29 cellular contexts compared by ENCODE assay signal in genomic region chr1:145922266-145922665, GRCh38. TPM values are rescaled to one million over a fixed set of nuclear protein-coding genes. Genes with fewer than 3 reads are reported as not detected.
DNase-seq lines count a peak whose midpoint lies in the region; ATAC-seq, FAIRE-seq and TF ChIP-seq lines count a peak whose summit lies in the region.
"Had no signal": no experiment of that assay in that cellular context is flagged by ENCODE, and none has a peak within 500 bp of the region (broad histone marks: within the 10 kb centered on the region; RNA-seq: fewer than 3 reads in every experiment).

No MANE protein-coding gene starts in this region.

- H2AFZ ChIP-seq in K562 (ENCODE audit: low read depth, low read length): no peak overlapping the region

- ATAC-seq in K562: no peak
- no peak for ATAC-seq in naive thymus-derived CD4-positive, alpha-beta T cell
- no peak for ATAC-seq in CD8-positive, alpha-beta T cell
- ATAC-seq: naive thymus-derived CD8-positive, alpha-beta T cell had no signal

- H3K27ac Mint-ChIP-seq in naive thymus-derived CD4-positive, alpha-beta T cell: peak overlapping the region in 6 of 9 donors; percentile 31 to 60 (median 42)
- no peak overlapping the region for H3K27ac Mint-ChIP-seq in CD8-positive, alpha-beta T cell
- H3K27ac Mint-ChIP-seq: activated naive CD4-positive, alpha-beta T cell treated with anti-CD3 and anti-CD28 coated beads for 36 hours; activated T-helper 1 cell treated with anti-CD3 and anti-CD28 coated beads, Interleukin-12 subunit alpha, Interleukin-12 subunit beta, Interleukin-2, Interleukin-4 antibody, amounts not matched to agents 30 ng/mL and 10 ng/mL and 1 ng/mL, durations not matched to agents 14 hours and 24 hours and 36 hours; T-helper 2 cell treated with Interferon-gamma antibody and Interleukin-4, amounts not matched to agents 5 μg/mL and 100 μg/mL, for 36 hours had no signal

- H3K9ac ChIP-seq in K562 (ENCODE audit: insufficient read depth in 1 of 2, low read depth in 2 of 2, low read length in 2 of 2): no peak overlapping the region; a peak in 1 of 4 replicates

- intact Hi-C loops in K562 (cut with micrococcal nuclease): no loop called here
- intact Hi-C loops in naive thymus-derived CD4-positive, alpha-beta T cell (cut with micrococcal nuclease): no loop called here
- intact Hi-C loops in CD8-positive, alpha-beta T cell (cut with DNase I, micrococcal nuclease): no loop called here

- H3K4me2 ChIP-seq in K562 (ENCODE audit: insufficient read depth, low read length): no peak overlapping the region

- POLR2A ChIA-PET in HEK293 (lab: Yijun Ruan, JAX): interaction anchor here (1.1 kb wide), 1 partner anchor 42 kb away, joined by 3 read pairs; the partner anchor contains the start of genes ANKRD34A and POLR3GL
- POLR2A ChIA-PET in K562 (lab: Yijun Ruan, JAX): interaction anchor here (0.6 to 1.6 kb wide), 3 partner anchors 19 to 68 kb away, joined by 3 read pairs; no protein-coding TSS in a partner anchor
- POLR2A ChIA-PET in naive thymus-derived CD4-positive, alpha-beta T cell (lab: Charles Lee): interaction anchor here (0.6 to 1.6 kb wide), 4 partner anchors 19 to 42 kb away, joined by 3 to 6 read pairs (median 6); partner anchors contain the start of genes ANKRD34A, LIX1L and POLR3GL
- POLR2A ChIA-PET in CD8-positive, alpha-beta T cell (lab: Charles Lee): interaction anchor here (0.6 to 1.3 kb wide), 2 partner anchors 61 to 115 kb away, joined by 4 read pairs; no protein-coding TSS in a partner anchor

- H3K79me2 ChIP-seq in K562 (ENCODE audit: control insufficient read depth, insufficient read depth, low read length): peaks cover 24% of the 10 kb centered on the region

- H3K27me3 ChIP-seq in K562 (ENCODE audit: control insufficient read depth in 2 of 2, insufficient read depth in 2 of 2, low read length in 2 of 2) (no peaks in the 10 kb centered on the region), HAP-1 (ENCODE audit: low read depth) (no peaks in the 10 kb centered on the region)
- H3K27me3 ChIP-seq in naive thymus-derived CD4-positive, alpha-beta T cell (ENCODE audit: control insufficient read depth in 2 of 2, insufficient read depth in 2 of 2, low read length in 2 of 2): no peaks in the 10 kb centered on the region
- no peaks in the 10 kb centered on the region for H3K27me3 ChIP-seq in CD8-positive, alpha-beta T cell (ENCODE audit: insufficient read depth, low read length)
- H3K27me3 ChIP-seq: esophagus muscularis mucosa, testis had no signal

- H3K4me1 ChIP-seq in HEK293 (ENCODE audit: control insufficient read depth, insufficient read depth, low read length): peaks cover 3% of the 10 kb centered on the region; the same call in 1 of the 2 replicates
- peaks cover 10 to 23% of the 10 kb centered on the region in 2 experiments; a peak in 4 of 5 replicates for H3K4me1 ChIP-seq in K562 (replicated peaks in 1 of 2; ENCODE audit: control insufficient read depth in 2 of 2, insufficient read depth in 2 of 2, low read length in 2 of 2)
- peaks cover 32 to 34% of the 10 kb centered on the region in 2 donors for H3K4me1 ChIP-seq in naive thymus-derived CD4-positive, alpha-beta T cell (ENCODE audit: control insufficient read depth in 2 of 2, insufficient read depth in 2 of 2, low read length in 2 of 2)
- H3K4me1 ChIP-seq in CD8-positive, alpha-beta T cell (ENCODE audit: insufficient read depth, low read length): peaks cover 30% of the 10 kb centered on the region
- peaks cover 13% of the 10 kb centered on the region for H3K4me1 ChIP-seq in HAP-1

- CTCF ChIA-PET in HEK293 (lab: Yijun Ruan, JAX) (interaction anchor here (0.8 to 1.8 kb wide), 2 partner anchors 30 to 223 kb away, joined by 3 to 9 read pairs; no protein-coding TSS in a partner anchor), K562 (lab: Yijun Ruan, JAX; ENCODE audit: low intra/inter-chr PET ratio) (no interaction called here)
- CTCF ChIA-PET in naive thymus-derived CD4-positive, alpha-beta T cell (lab: Charles Lee): interaction anchor here (1.5 to 1.7 kb wide), 2 partner anchors 56 to 77 kb away, joined by 3 to 4 read pairs; partner anchors contain the start of gene NUDT17
- CTCF ChIA-PET in CD8-positive, alpha-beta T cell (lab: Charles Lee): interaction anchor here (1.5 to 2.3 kb wide), 3 partner anchors 12 to 88 kb away, joined by 3 to 6 read pairs (median 5); partner anchors contain the start of gene ITGA10

- H3K36me3 Mint-ChIP-seq in naive thymus-derived CD4-positive, alpha-beta T cell: peaks cover 0 to 11% (median 3%) of the 10 kb centered on the region in 5 donors
- peaks cover 24% of the 10 kb centered on the region for H3K36me3 Mint-ChIP-seq in CD8-positive, alpha-beta T cell

- H3K36me3 ChIP-seq in HEK293 (ENCODE audit: control insufficient read depth in 2 of 2, insufficient read depth in 1 of 2, low read length in 2 of 2) (peaks cover 0 to 44% of the 10 kb centered on the region in 2 experiments; a peak in 2 of 3 replicates), K562 (ENCODE audit: control insufficient read depth, insufficient read depth, low read length) (peaks cover 27% of the 10 kb centered on the region), HAP-1 (replicated peaks) (peaks cover 20% of the 10 kb centered on the region)
- peaks cover 5 to 7% (median 6%) of the 10 kb centered on the region in 3 experiments for H3K36me3 ChIP-seq in naive thymus-derived CD4-positive, alpha-beta T cell (ENCODE audit: control insufficient read depth in 2 of 3, insufficient read depth in 3 of 3, low read length in 3 of 3)
- H3K36me3 ChIP-seq in CD8-positive, alpha-beta T cell (ENCODE audit: insufficient read depth, low read length): peaks cover 9% of the 10 kb centered on the region

- no peak for TF ChIP-seq EP300 in K562 (IDR thresholded peaks at IDR 0.05; ENCODE audit: low read length)

- peaks cover 25 to 45% (median 39%) of the 10 kb centered on the region in 7 donors for H3K4me1 Mint-ChIP-seq in naive thymus-derived CD4-positive, alpha-beta T cell
- H3K4me1 Mint-ChIP-seq in CD8-positive, alpha-beta T cell (ENCODE audit: low read depth): peaks cover 31% of the 10 kb centered on the region

- DNase-seq in SIG-M5 treated with dmso at 0.1 percent for 504 hours (lab: John Stamatoyannopoulos, UW; ENCODE audit: unreplicated experiment) (peak; percentile 36), SIG-M5 (lab: John Stamatoyannopoulos, UW) (no peak), K562 (ENCODE audit: extremely low read depth in 1 of 4, low spot score in 3 of 4) (no peak), HAP-1 (ENCODE audit: low spot score in 2 of 2) (no peak), kidney glomerular epithelial cell (lab: John Stamatoyannopoulos, UW) (no peak)
- no peak for DNase-seq in naive thymus-derived CD4-positive, alpha-beta T cell
- no peak for DNase-seq in CD8-positive, alpha-beta T cell
- DNase-seq: activated CD4-positive, alpha-beta T cell treated with anti-CD3 and anti-CD28 coated beads for 4 hours; activated naive CD4-positive, alpha-beta T cell treated with anti-CD3 and anti-CD28 coated beads for 36 hours; anterior cingulate cortex; CD4-positive, alpha-beta memory T cell; DMS 273 treated with DMSO at 0.1 percent for 48 hours; midbrain; naive thymus-derived CD8-positive, alpha-beta T cell; NCI-H146; OCI-M1; stimulated activated naive CD4-positive, alpha-beta T cell; testis had no signal

- 0 out of 2 replicates have a peak, but pooled peaks cover 3% of the 10 kb centered on the region for H4K20me1 ChIP-seq in K562 (replicated peaks; ENCODE audit: control insufficient read depth, insufficient read depth, low read length)

- no peaks in the 10 kb centered on the region for H3K27me3 Mint-ChIP-seq in naive thymus-derived CD4-positive, alpha-beta T cell
- no peaks in the 10 kb centered on the region for H3K27me3 Mint-ChIP-seq in CD8-positive, alpha-beta T cell (ENCODE audit: low read depth)
- H3K27me3 Mint-ChIP-seq: CD4-positive, alpha-beta memory T cell; naive thymus-derived CD8-positive, alpha-beta T cell had no signal

- 91% methylated on average over 2 of the region's 2 CpGs for WGBS in K562 (ENCODE audit: insufficient coverage, low coverage, missing lambda C conversion rate)

- BruUV-seq in K562 (replicated peaks; lab: Mats Ljungman, UMichigan): no TSS peak

- FAIRE-seq in K562 (lab: Jason Lieb, UNC): no peak
- FAIRE-seq: bronchial epithelial cell, H54, keratinocyte had no signal

- H3K9me3 ChIP-seq in HEK293 (ENCODE audit: control insufficient read depth, insufficient read depth, low read depth, low read length): no peaks in the 10 kb centered on the region
- no peaks in the 10 kb centered on the region for H3K9me3 ChIP-seq in K562 (replicated peaks; ENCODE audit: control insufficient read depth, insufficient read depth, low read depth, low read length)
- H3K9me3 ChIP-seq in naive thymus-derived CD4-positive, alpha-beta T cell (ENCODE audit: control insufficient read depth in 2 of 3, low read length in 3 of 3): no peaks in the 10 kb centered on the region
- H3K9me3 ChIP-seq in CD8-positive, alpha-beta T cell (ENCODE audit: low read length): no peaks in the 10 kb centered on the region
- no peaks in the 10 kb centered on the region for H3K9me3 ChIP-seq in HAP-1
- H3K9me3 ChIP-seq: esophagus muscularis mucosa, testis had no signal

- TF ChIP-seq CTCF in HEK293 (tag by site-specific recombination; IDR thresholded peaks at IDR 0.05): no peak
- TF ChIP-seq CTCF in K562 (IDR thresholded peaks at IDR 0.05 in 2 of 3, conservative IDR thresholded peaks at IDR 0.05 in 1 of 3; ENCODE audit: insufficient read depth in 2 of 3, low read depth in 1 of 3, low read length in 3 of 3): no peak
- TF ChIP-seq CTCF in CD8-positive, alpha-beta T cell (IDR thresholded peaks at IDR 0.05): no peak

- no peak for TF ChIP-seq RAD21 in K562 (CRISPR knock-in tag; conservative IDR thresholded peaks at IDR 0.05 in 1 of 2, IDR thresholded peaks at IDR 0.05 in 1 of 2)

- no peaks in the 10 kb centered on the region for H3K9me3 Mint-ChIP-seq in naive thymus-derived CD4-positive, alpha-beta T cell
- H3K9me3 Mint-ChIP-seq in CD8-positive, alpha-beta T cell: no peaks in the 10 kb centered on the region
- H3K9me3 Mint-ChIP-seq: activated naive CD4-positive, alpha-beta T cell treated with anti-CD3 and anti-CD28 coated beads for 36 hours; activated T-helper 1 cell treated with anti-CD3 and anti-CD28 coated beads, Interleukin-12 subunit alpha, Interleukin-12 subunit beta, Interleukin-2, Interleukin-4 antibody, amounts not matched to agents 30 ng/mL and 10 ng/mL and 1 ng/mL, durations not matched to agents 14 hours and 24 hours and 36 hours; CD4-positive, alpha-beta memory T cell; naive thymus-derived CD8-positive, alpha-beta T cell; T-helper 2 cell treated with Interferon-gamma antibody and Interleukin-4, amounts not matched to agents 5 μg/mL and 100 μg/mL, for 36 hours had no signal

- H3K4me3 ChIP-seq in HEK293 (ENCODE audit: low read depth, low read length): no peak overlapping the region
- H3K4me3 ChIP-seq in K562: no peak overlapping the region
- no peak overlapping the region for H3K4me3 ChIP-seq in naive thymus-derived CD4-positive, alpha-beta T cell (ENCODE audit: low read length)
- H3K4me3 ChIP-seq in CD8-positive, alpha-beta T cell (ENCODE audit: low read depth, low read length): no peak overlapping the region
- no peak overlapping the region for H3K4me3 ChIP-seq in HAP-1
- H3K4me3 ChIP-seq: coronary artery, esophagus muscularis mucosa, testis had no signal

- H3K27ac ChIP-seq in HEK293 (ENCODE audit: extremely low read depth, low read depth, low read length) (no peak overlapping the region), K562 (ENCODE audit: extremely low read depth, low read depth, low read length) (no peak overlapping the region)
- no peak overlapping the region for H3K27ac ChIP-seq in naive thymus-derived CD4-positive, alpha-beta T cell (ENCODE audit: low read depth, low read length)
- no peak overlapping the region for H3K27ac ChIP-seq in CD8-positive, alpha-beta T cell (ENCODE audit: low read depth, low read length)
- H3K27ac ChIP-seq: coronary artery, esophagus muscularis mucosa, testis had no signal

- H3K4me3 Mint-ChIP-seq in naive thymus-derived CD4-positive, alpha-beta T cell: no peak overlapping the region
- H3K4me3 Mint-ChIP-seq in CD8-positive, alpha-beta T cell: no peak overlapping the region
- H3K4me3 Mint-ChIP-seq: activated naive CD4-positive, alpha-beta T cell treated with anti-CD3 and anti-CD28 coated beads for 36 hours; activated T-helper 1 cell treated with anti-CD3 and anti-CD28 coated beads, Interleukin-12 subunit alpha, Interleukin-12 subunit beta, Interleukin-2, Interleukin-4 antibody, amounts not matched to agents 30 ng/mL and 10 ng/mL and 1 ng/mL, durations not matched to agents 14 hours and 24 hours and 36 hours; CD4-positive, alpha-beta memory T cell; naive thymus-derived CD8-positive, alpha-beta T cell; T-helper 2 cell treated with Interferon-gamma antibody and Interleukin-4, amounts not matched to agents 5 μg/mL and 100 μg/mL, for 36 hours had no signal

- in situ Hi-C loops in K562 (cut with MboI) (no loop called here), HAP-1 (cut with MboI; ENCODE audit: low sequenced_read_pairs) (no loop called here)

- TF ChIP-seq POLR2A in K562 (conservative IDR thresholded peaks at IDR 0.05): no peak

- H3K9me1 ChIP-seq in K562 (ENCODE audit: control insufficient read depth, insufficient read depth, low read length): no peaks in the 10 kb centered on the region

RNA-seq across cellular contexts. Expression of gene PEX11B, which starts 3.7 kb away (rescaled TPM):
- total RNA-seq in K562 (2011; cell fraction: chromatin; rRNA removed; ENCODE audit: low replicate concordance): 12.2 and 19.4 TPM in 2 replicates
- total RNA-seq in K562 (2011; cell fraction: nucleolus; rRNA removed): 6.8 and 8.4 TPM in 2 replicates
- 14.8 and 21.1 TPM in 2 replicates for total RNA-seq in K562 (2011; cell fraction: nucleoplasm; rRNA removed)
- total RNA-seq in K562 (2014; rRNA removed) (13.2 and 18.8 TPM in 2 replicates), K562 (2014; rRNA removed; fragmentation: Illumina TruSeq; extraction: Trizol) (16.9 and 18.1 TPM in 2 replicates), K562 (2015; rRNA removed; fragmentation: Illumina TruSeq; extraction: Trizol) (18.5 and 18.6 TPM in 2 replicates), K562 (2021) (18.9 and 21.2 TPM in 2 replicates)
- polyA plus RNA-seq in K562 (2011; rRNA removed) (60.0 and 60.3 TPM in 2 replicates), K562 (2014; fragmentation: Illumina TruSeq; extraction: Trizol) (24.6 and 26.3 TPM in 2 replicates), K562 (2014; fragmentation: Nextera tagmentation; extraction: Ambion mirVana) (10 to 100 TPM; 42.3 to 52.7 TPM), K562 (2014; rRNA removed) (21.7 and 23.4 TPM in 2 replicates)
- 22.5 and 45.5 TPM in 2 replicates for polyA plus RNA-seq in K562 (2011; cell fraction: cytosol; rRNA removed)
- 18.3 and 30.9 TPM in 2 replicates for polyA plus RNA-seq in K562 (2011; cell fraction: nucleus; rRNA removed)
- polyA plus RNA-seq in K562 (2012): 26.1 and 28.8 TPM in 2 replicates
- 18.8 and 21.3 TPM in 2 replicates for polyA minus RNA-seq in K562 (2011; rRNA and poly(A)+ RNA removed)
- 10.7 and 11.7 TPM in 2 replicates for polyA minus RNA-seq in K562 (2011; cell fraction: cytosol; rRNA and poly(A)+ RNA removed)
- 5.0 and 6.7 TPM in 2 replicates for polyA minus RNA-seq in K562 (2011; cell fraction: nucleus; rRNA and poly(A)+ RNA removed)
- 10 to 100 TPM; 16.4 to 40.4 (median 37.7) TPM for total RNA-seq in naive thymus-derived CD4-positive, alpha-beta T cell
- 10 to 100 TPM; 39.9 to 57.1 TPM for polyA plus RNA-seq in naive thymus-derived CD4-positive, alpha-beta T cell
- 10 to 100 TPM; 11.8 TPM for total RNA-seq in CD8-positive, alpha-beta T cell

RNA-seq across cellular contexts. Expression of gene RBM8A, which starts 5.0 kb away (rescaled TPM):
- total RNA-seq in K562 (2011; cell fraction: chromatin; rRNA removed; ENCODE audit: low replicate concordance): 63.9 and 101 TPM in 2 replicates
- 34.0 and 44.1 TPM in 2 replicates for total RNA-seq in K562 (2011; cell fraction: nucleolus; rRNA removed)
- 61.8 and 68.6 TPM in 2 replicates for total RNA-seq in K562 (2011; cell fraction: nucleoplasm; rRNA removed)
- 235 and 257 TPM in 2 replicates for total RNA-seq in K562 (2014; rRNA removed)
- total RNA-seq in K562 (2014; rRNA removed; fragmentation: Illumina TruSeq; extraction: Trizol): 228 and 266 TPM in 2 replicates
- 283 and 291 TPM in 2 replicates for total RNA-seq in K562 (2015; rRNA removed; fragmentation: Illumina TruSeq; extraction: Trizol)
- 206 and 215 TPM in 2 replicates for total RNA-seq in K562 (2021)
- 152 and 225 TPM in 2 replicates for polyA plus RNA-seq in K562 (2011; rRNA removed)
- 67.1 and 160 TPM in 2 replicates for polyA plus RNA-seq in K562 (2011; cell fraction: cytosol; rRNA removed)
- 67.1 and 106 TPM in 2 replicates for polyA plus RNA-seq in K562 (2011; cell fraction: nucleus; rRNA removed)
- 172 and 328 TPM in 2 replicates for polyA plus RNA-seq in K562 (2012)
- polyA plus RNA-seq in K562 (2014; fragmentation: Illumina TruSeq; extraction: Trizol): 240 and 324 TPM in 2 replicates
- 1,000 to 10,000 TPM in 1 of 2 experiments, 100 to 1,000 TPM in 1; 763 to 1,035 TPM for polyA plus RNA-seq in K562 (2014; fragmentation: Nextera tagmentation; extraction: Ambion mirVana)
- 301 and 311 TPM in 2 replicates for polyA plus RNA-seq in K562 (2014; rRNA removed)
- 126 and 166 TPM in 2 replicates for polyA minus RNA-seq in K562 (2011; rRNA and poly(A)+ RNA removed)
- polyA minus RNA-seq in K562 (2011; cell fraction: cytosol; rRNA and poly(A)+ RNA removed): 31.0 and 43.5 TPM in 2 replicates
- polyA minus RNA-seq in K562 (2011; cell fraction: nucleus; rRNA and poly(A)+ RNA removed): 26.1 and 42.1 TPM in 2 replicates
- 100 to 1,000 TPM; 115 to 182 (median 120) TPM for total RNA-seq in naive thymus-derived CD4-positive, alpha-beta T cell
- 100 to 1,000 TPM; 152 to 156 TPM for polyA plus RNA-seq in naive thymus-derived CD4-positive, alpha-beta T cell
- 100 to 1,000 TPM; 180 to 187 TPM for total RNA-seq in CD8-positive, alpha-beta T cell

RNA-seq across cellular contexts. Expression of gene ITGA10, which starts 12.4 kb away (rescaled TPM):
- total RNA-seq in K562 (2011; cell fraction: chromatin; rRNA removed; ENCODE audit: low replicate concordance): 0.25 and 1.3 TPM in 2 replicates
- total RNA-seq in K562 (2011; cell fraction: nucleolus; rRNA removed): 0.39 and 0.83 TPM in 2 replicates
- 0.59 and 0.99 TPM in 2 replicates for total RNA-seq in K562 (2011; cell fraction: nucleoplasm; rRNA removed)
- 0.05 TPM in 1 of 2 replicates, not detected in the other for total RNA-seq in K562 (2014; rRNA removed)
- total RNA-seq in K562 (2014; rRNA removed; fragmentation: Illumina TruSeq; extraction: Trizol): 0.11 and 0.35 TPM in 2 replicates
- total RNA-seq in K562 (2015; rRNA removed; fragmentation: Illumina TruSeq; extraction: Trizol): 0.08 and 0.14 TPM in 2 replicates
- total RNA-seq in K562 (2021): 0.09 and 0.20 TPM in 2 replicates
- polyA plus RNA-seq in K562 (2011; rRNA removed): 0.14 and 0.26 TPM in 2 replicates
- polyA plus RNA-seq in K562 (2011; cell fraction: cytosol; rRNA removed): 0.04 and 0.09 TPM in 2 replicates
- 0.60 and 0.87 TPM in 2 replicates for polyA plus RNA-seq in K562 (2011; cell fraction: nucleus; rRNA removed)
- polyA plus RNA-seq in K562 (2012): 0.14 and 0.21 TPM in 2 replicates
- polyA plus RNA-seq in K562 (2014; fragmentation: Illumina TruSeq; extraction: Trizol): 0.06 and 0.09 TPM in 2 replicates
- polyA plus RNA-seq in K562 (2014; fragmentation: Nextera tagmentation; extraction: Ambion mirVana): under 1 TPM; 0.08 TPM
- 0.01 and 0.65 TPM in 2 replicates for polyA plus RNA-seq in K562 (2014; rRNA removed)
- 0.06 TPM in 1 of 2 replicates, not detected in the other for polyA minus RNA-seq in K562 (2011; rRNA and poly(A)+ RNA removed)
- not detected in 2 replicates for polyA minus RNA-seq in K562 (2011; cell fraction: cytosol; rRNA and poly(A)+ RNA removed)
- 0.13 TPM in 1 of 2 replicates, not detected in the other for polyA minus RNA-seq in K562 (2011; cell fraction: nucleus; rRNA and poly(A)+ RNA removed)
- total RNA-seq in naive thymus-derived CD4-positive, alpha-beta T cell: 1 to 10 TPM; 1.2 to 4.8 (median 2.6) TPM
- under 1 TPM in 1 of 2 donors, not detected in 1; 0.20 TPM for polyA plus RNA-seq in naive thymus-derived CD4-positive, alpha-beta T cell
- 1 to 10 TPM in 1 of 2 experiments, under 1 TPM in 1; 0.53 to 1.1 TPM for total RNA-seq in CD8-positive, alpha-beta T cell
- polyA plus RNA-seq: naive thymus-derived CD8-positive, alpha-beta T cell had no signal

RNA-seq across cellular contexts. Expression of gene LIX1L, which starts 35.6 kb away (rescaled TPM):
- total RNA-seq in K562 (2011; cell fraction: chromatin; rRNA removed; ENCODE audit: low replicate concordance): 5.2 and 6.2 TPM in 2 replicates
- 4.7 and 4.8 TPM in 2 replicates for total RNA-seq in K562 (2011; cell fraction: nucleolus; rRNA removed)
- 8.9 and 14.7 TPM in 2 replicates for total RNA-seq in K562 (2011; cell fraction: nucleoplasm; rRNA removed)
- total RNA-seq in K562 (2014; rRNA removed): 7.4 and 10.7 TPM in 2 replicates
- total RNA-seq in K562 (2014; rRNA removed; fragmentation: Illumina TruSeq; extraction: Trizol): 10.0 and 11.0 TPM in 2 replicates
- total RNA-seq in K562 (2015; rRNA removed; fragmentation: Illumina TruSeq; extraction: Trizol): 11.7 and 12.9 TPM in 2 replicates
- total RNA-seq in K562 (2021): 15.7 and 16.4 TPM in 2 replicates
- 20.6 and 26.5 TPM in 2 replicates for polyA plus RNA-seq in K562 (2011; rRNA removed)
- 23.9 and 30.3 TPM in 2 replicates for polyA plus RNA-seq in K562 (2011; cell fraction: cytosol; rRNA removed)
- polyA plus RNA-seq in K562 (2011; cell fraction: nucleus; rRNA removed): 5.3 and 5.5 TPM in 2 replicates
- 4.7 and 8.4 TPM in 2 replicates for polyA plus RNA-seq in K562 (2012)
- polyA plus RNA-seq in K562 (2014; fragmentation: Illumina TruSeq; extraction: Trizol): 10.5 and 12.5 TPM in 2 replicates
- polyA plus RNA-seq in K562 (2014; fragmentation: Nextera tagmentation; extraction: Ambion mirVana): 1 to 10 TPM; 4.6 to 9.2 TPM
- 13.5 and 16.1 TPM in 2 replicates for polyA plus RNA-seq in K562 (2014; rRNA removed)
- polyA minus RNA-seq in K562 (2011; rRNA and poly(A)+ RNA removed): 17.0 and 21.0 TPM in 2 replicates
- polyA minus RNA-seq in K562 (2011; cell fraction: cytosol; rRNA and poly(A)+ RNA removed): 11.1 and 12.0 TPM in 2 replicates
- polyA minus RNA-seq in K562 (2011; cell fraction: nucleus; rRNA and poly(A)+ RNA removed): 1.8 and 3.0 TPM in 2 replicates
- 10 to 100 TPM; 31.6 to 59.2 (median 47.6) TPM for total RNA-seq in naive thymus-derived CD4-positive, alpha-beta T cell
- 10 to 100 TPM; 29.3 to 32.1 TPM for polyA plus RNA-seq in naive thymus-derived CD4-positive, alpha-beta T cell
- 10 to 100 TPM; 14.7 to 16.4 TPM for total RNA-seq in CD8-positive, alpha-beta T cell

RNA-seq across cellular contexts. Expression of gene ANKRD35, which starts 36.6 kb away (rescaled TPM):
- not detected in 2 replicates for total RNA-seq in K562 (2011; cell fraction: chromatin; rRNA removed; ENCODE audit: low replicate concordance)
- not detected in 2 replicates for total RNA-seq in K562 (2011; cell fraction: nucleolus; rRNA removed)
- not detected in 2 replicates for total RNA-seq in K562 (2011; cell fraction: nucleoplasm; rRNA removed)
- 0.12 and 0.14 TPM in 2 replicates for total RNA-seq in K562 (2014; rRNA removed)
- total RNA-seq in K562 (2014; rRNA removed; fragmentation: Illumina TruSeq; extraction: Trizol): 0.07 TPM in 1 of 2 replicates, not detected in the other
- 0.08 TPM in 1 of 2 replicates, not detected in the other for total RNA-seq in K562 (2015; rRNA removed; fragmentation: Illumina TruSeq; extraction: Trizol)
- total RNA-seq in K562 (2021): 0.07 TPM in 1 of 2 replicates, not detected in the other
- not detected in 2 replicates for polyA plus RNA-seq in K562 (2011; rRNA removed)
- 0.04 TPM in 1 of 2 replicates, not detected in the other for polyA plus RNA-seq in K562 (2011; cell fraction: cytosol; rRNA removed)
- 0.04 TPM in 1 of 2 replicates, not detected in the other for polyA plus RNA-seq in K562 (2011; cell fraction: nucleus; rRNA removed)
- 0.07 and 0.08 TPM in 2 replicates for polyA plus RNA-seq in K562 (2012)
- polyA plus RNA-seq in K562 (2014; fragmentation: Illumina TruSeq; extraction: Trizol): 0.07 TPM in 1 of 2 replicates, not detected in the other
- not detected for polyA plus RNA-seq in K562 (2014; fragmentation: Nextera tagmentation; extraction: Ambion mirVana)
- 0.07 TPM in 1 of 2 replicates, not detected in the other for polyA plus RNA-seq in K562 (2014; rRNA removed)
- polyA minus RNA-seq in K562 (2011; rRNA and poly(A)+ RNA removed): not detected in 2 replicates
- polyA minus RNA-seq in K562 (2011; cell fraction: cytosol; rRNA and poly(A)+ RNA removed): not detected in 2 replicates
- not detected in 2 replicates for polyA minus RNA-seq in K562 (2011; cell fraction: nucleus; rRNA and poly(A)+ RNA removed)
- total RNA-seq in naive thymus-derived CD4-positive, alpha-beta T cell: under 1 TPM in 2 of 5 experiments, not detected in 3; 0.15 to 0.58 TPM
- polyA plus RNA-seq in naive thymus-derived CD4-positive, alpha-beta T cell: under 1 TPM; 0.12 to 0.14 TPM
- total RNA-seq in CD8-positive, alpha-beta T cell: not detected
- total RNA-seq: A172; CD4-positive, alpha-beta memory T cell; MCF 10A; naive thymus-derived CD8-positive, alpha-beta T cell; NCI-H460 had no signal
